ENCODE assay signal across 9 cellular contexts in the genomic region with DNA sequence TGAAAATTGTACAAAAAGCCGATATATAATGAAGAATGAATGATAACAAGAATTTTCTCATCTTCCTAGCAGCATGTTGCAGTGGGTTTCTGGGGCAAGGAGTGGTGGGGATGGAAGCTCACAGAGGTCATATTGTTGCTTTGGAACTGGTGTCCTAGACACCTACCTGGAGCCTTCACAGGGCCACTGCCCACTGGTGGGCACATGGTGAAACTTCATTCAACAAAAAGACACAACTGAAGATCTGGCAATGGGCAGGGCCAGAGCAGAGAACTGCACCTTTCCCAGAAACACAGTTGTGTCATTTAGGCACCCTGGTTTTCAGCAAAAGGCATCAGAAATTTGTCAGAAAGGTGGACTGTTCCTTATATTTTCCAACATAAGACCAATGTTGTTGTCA.
DNase-seq lines count a peak whose midpoint lies in the region; TF ChIP-seq lines count a peak whose summit lies in the region.
"Had no signal": no experiment of that assay in that cellular context is flagged by ENCODE, and none has a peak within 500 bp of the region (broad histone marks: within the 10 kb centered on the region; RNA-seq: fewer than 3 reads in every experiment).

No MANE protein-coding gene starts in this region.

- H3K36me3 ChIP-seq in GM06990 (ENCODE audit: control insufficient read depth, insufficient read depth, low read length) (no peaks in the 10 kb centered on the region), adrenal gland (replicated peaks in 1 of 2) (no peaks in the 10 kb centered on the region), ovary (no peaks in the 10 kb centered on the region)
- H3K36me3 ChIP-seq: esophagus squamous epithelium had no signal

- H3K4me1 ChIP-seq in adrenal gland (replicated peaks in 1 of 2) (peaks cover 0 to 8% of the 10 kb centered on the region in 2 donors), ovary (ENCODE audit: insufficient read depth) (peaks cover 2% of the 10 kb centered on the region)
- H3K4me1 ChIP-seq: esophagus squamous epithelium had no signal

- peak; percentile 57 for TF ChIP-seq CTCF in GM06990 (IDR thresholded peaks at IDR 0.05; ENCODE audit: insufficient read depth, low read length, poor library complexity, severe bottlenecking)
- TF ChIP-seq CTCF in adrenal gland (IDR thresholded peaks at IDR 0.05): peak in 5 of 6 experiments; percentile 18 to 45 (median 25)
- TF ChIP-seq CTCF in ovary (IDR thresholded peaks at IDR 0.05): no peak

- no peak for DNase-seq in GM06990 (ENCODE audit: extremely low read depth, insufficient read length)
- DNase-seq in HuH-7.5 (ENCODE audit: low spot score): peak; percentile 19
- peak in 2 of 7 donors; percentile 31 to 59 for DNase-seq in adrenal gland
- DNase-seq in lung microvascular endothelial cell (ENCODE audit: low read depth in 2 of 2): peak; percentile 7 to 51
- no peak for DNase-seq in NCI-H2081 treated with DMSO at 0.1 percent for 48 hours (lab: John Stamatoyannopoulos, UW)
- no peak for DNase-seq in NCI-H128 (lab: John Stamatoyannopoulos, UW; ENCODE audit: unreplicated experiment)
- DNase-seq in NOMO-1 treated with dmso at 0.1 percent for 144 hours (lab: John Stamatoyannopoulos, UW; ENCODE audit: unreplicated experiment): no peak
- no peak for DNase-seq in ovary
- DNase-seq: esophagus squamous epithelium had no signal

- H3K9me3 ChIP-seq in adrenal gland (replicated peaks in 1 of 3) (no peaks in the 10 kb centered on the region), ovary (no peaks in the 10 kb centered on the region)
- H3K9me3 ChIP-seq: esophagus squamous epithelium had no signal

- H3K27me3 ChIP-seq in GM06990 (replicated peaks; ENCODE audit: control insufficient read depth, insufficient read depth, low read length) (no peaks in the 10 kb centered on the region), adrenal gland (no peaks in the 10 kb centered on the region), ovary (no peaks in the 10 kb centered on the region)
- H3K27me3 ChIP-seq: esophagus squamous epithelium had no signal

- H3K4me3 ChIP-seq in GM06990 (replicated peaks; ENCODE audit: low read depth, low read length): no peak overlapping the region
- no peak overlapping the region for H3K4me3 ChIP-seq in adrenal gland
- no peak overlapping the region for H3K4me3 ChIP-seq in ovary
- H3K4me3 ChIP-seq: esophagus squamous epithelium had no signal

- TF ChIP-seq POLR2A in adrenal gland (IDR thresholded peaks at IDR 0.05) (no peak), ovary (IDR thresholded peaks at IDR 0.05) (no peak)

- H3K27ac ChIP-seq in adrenal gland: no peak overlapping the region
- no peak overlapping the region for H3K27ac ChIP-seq in ovary
- H3K27ac ChIP-seq: esophagus squamous epithelium had no signal

- intact Hi-C loops in adrenal gland (cut with DNase I): no loop called here
- intact Hi-C loops in ovary (cut with DNase I): no loop called here

- no peak for TF ChIP-seq EP300 in ovary (IDR thresholded peaks at IDR 0.05)

- 90 to 96% (median 92%) methylated on average over 1 of the region's 1 CpG for WGBS in adrenal gland, 4 donors
- 96 to 100% (median 96%) methylated on average over 1 of the region's 1 CpG for WGBS in ovary, 3 donors

Comparison
In these comparisons a context has a peak if more than half of its experiments do, and no peak if none do; other contexts are left out.
1. DNase-seq: peak in HuH-7.5 (single experiment) and lung microvascular endothelial cell (2 of 2); none in GM06990 (single experiment), NCI-H2081 treated with DMSO at 0.1 percent for 48 hours (single experiment), NCI-H128 (single experiment), NOMO-1 treated with dmso at 0.1 percent for 144 hours (single experiment) and ovary (0 of 5).
2. CTCF ChIP-seq: peak in GM06990 (single experiment) and adrenal gland (5 of 6); none in ovary (0 of 3).